12 cellular contexts compared by ENCODE assay signal in the genomic region with DNA sequence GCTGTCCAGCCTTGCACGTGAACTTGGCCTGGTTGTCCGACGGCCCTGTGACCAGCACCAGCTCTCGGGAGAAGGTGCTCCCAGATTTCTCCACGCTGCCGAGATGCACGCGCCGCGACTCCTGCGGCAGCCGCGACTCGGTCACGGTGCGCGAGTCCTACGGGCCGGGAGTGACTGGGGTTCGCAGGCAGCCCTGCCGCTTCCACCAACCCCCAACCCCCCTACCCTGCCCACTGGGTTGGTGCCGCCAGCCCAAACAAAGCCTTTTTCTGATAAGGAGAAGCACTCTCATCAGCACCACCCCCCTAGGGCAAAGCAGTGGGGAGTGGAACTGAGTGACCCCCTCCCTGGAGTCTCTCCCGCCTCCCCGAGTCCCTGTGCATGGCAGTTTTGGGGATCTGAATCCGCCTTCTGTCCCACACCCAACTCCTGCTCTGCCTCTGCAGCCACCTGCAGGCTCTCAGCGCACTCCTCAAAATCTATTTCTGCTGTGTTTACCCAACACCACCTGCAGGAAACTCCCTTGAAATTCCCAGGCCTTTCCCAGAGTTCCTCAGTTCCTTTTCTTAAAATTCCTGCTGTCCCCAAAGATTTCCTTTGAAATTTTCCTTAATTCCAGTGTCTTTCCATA. TPM values are rescaled to one million over a fixed set of nuclear protein-coding genes. Genes with fewer than 3 reads are reported as not detected.
A peak's percentile ranks its signal among the peaks of the same experiment; 100 is the strongest.
DNase-seq lines count a peak whose midpoint lies in the region; ATAC-seq and TF ChIP-seq lines count a peak whose summit lies in the region.
"Had no signal": no experiment of that assay in that cellular context is flagged by ENCODE, and none has a peak within 500 bp of the region (broad histone marks: within the 10 kb centered on the region; RNA-seq: fewer than 3 reads in every experiment).

No MANE protein-coding gene starts in this region.

- DNase-seq in CD4-positive, alpha-beta memory T cell = no peak
- DNase-seq in activated naive CD4-positive, alpha-beta T cell treated with anti-CD3 and anti-CD28 coated beads, Interleukin-2, amount 50 U/mL, for 72 hours (ENCODE audit: low spot score in 2 of 2) = no peak
- DNase-seq in left lung = peak in 1 of 2 donors; percentile 77
- no peak for DNase-seq in stimulated activated CD8-positive, alpha-beta memory T cell treated with anti-CD3 and anti-CD28 coated beads, Interleukin-4, amount 100 ng/mL, for 48 hours
- no peak for DNase-seq in central memory CD4-positive, alpha-beta T cell
- DNase-seq: brain microvascular endothelial cell; GDM1; stimulated activated CD4-positive, alpha-beta T cell treated with anti-CD3 and anti-CD28 coated beads, Interleukin-2, amount 100 ng/mL, for 48 hours had no signal

- no peaks in the 10 kb centered on the region for H3K9me3 ChIP-seq in CD4-positive, alpha-beta memory T cell (ENCODE audit: control insufficient read depth in 1 of 2, low read length in 2 of 2)
- no peaks in the 10 kb centered on the region for H3K9me3 ChIP-seq in HUES64 (ENCODE audit: insufficient read depth, low read depth, low read length)
- no peaks in the 10 kb centered on the region for H3K9me3 ChIP-seq in left lung

- no peaks in the 10 kb centered on the region for H3K36me3 ChIP-seq in CD4-positive, alpha-beta memory T cell (ENCODE audit: insufficient read depth, low read length)
- H3K36me3 ChIP-seq in HUES64 (ENCODE audit: insufficient read depth, low read length) (no peaks in the 10 kb centered on the region), left lung (no peaks in the 10 kb centered on the region)
- H3K36me3 ChIP-seq: brain microvascular endothelial cell had no signal

- no peak overlapping the region for H3K9ac ChIP-seq in HUES64 (ENCODE audit: low read depth, low read length)

- 5% methylated on average over 26 of the region's 26 CpGs for WGBS in HUES64

- H3K27me3 ChIP-seq in CD4-positive, alpha-beta memory T cell (ENCODE audit: insufficient read depth, low read length) = peaks cover 33% of the 10 kb centered on the region
- H3K27me3 ChIP-seq in HUES64 (ENCODE audit: insufficient read depth, low read length) (peaks cover 87% of the 10 kb centered on the region), left lung (peaks cover 36 to 100% of the 10 kb centered on the region in 2 donors)

- H3K27ac Mint-ChIP-seq in CD4-positive, alpha-beta memory T cell = peak overlapping the region in 1 of 7 donors; percentile 35
- no peak overlapping the region for H3K27ac Mint-ChIP-seq in activated naive CD4-positive, alpha-beta T cell treated with anti-CD3 and anti-CD28 coated beads, Interleukin-2, amount 50 U/mL, for 72 hours

- no peak overlapping the region for H3K27ac ChIP-seq in CD4-positive, alpha-beta memory T cell (ENCODE audit: low read depth, low read length)
- H3K27ac ChIP-seq in HUES64 (ENCODE audit: low read depth, low read length) (no peak overlapping the region), left lung (no peak overlapping the region)
- H3K27ac ChIP-seq: brain microvascular endothelial cell had no signal

- peak; percentile 24 to 34 for ATAC-seq in activated naive CD4-positive, alpha-beta T cell treated with anti-CD3 and anti-CD28 coated beads, Interleukin-2, amount 50 U/mL, for 72 hours
- ATAC-seq in left lung (peak; percentile 64), GM18907 (IDR thresholded peaks at IDR 0.05; ENCODE audit: unreplicated experiment) (no peak), GM18498 (IDR thresholded peaks at IDR 0.05; ENCODE audit: unreplicated experiment) (no peak)

- H3K4me3 ChIP-seq in CD4-positive, alpha-beta memory T cell (ENCODE audit: low read length in 2 of 2) = no peak overlapping the region
- peak overlapping the region; percentile 55 for H3K4me3 ChIP-seq in HUES64 (ENCODE audit: low read length)
- H3K4me3 ChIP-seq in left lung = no peak overlapping the region

- intact Hi-C loops in CD4-positive, alpha-beta memory T cell (cut with micrococcal nuclease) = no loop called here
- intact Hi-C loops in left lung (cut with DNase I) = no loop called here

- H3K4me3 Mint-ChIP-seq in CD4-positive, alpha-beta memory T cell = peak overlapping the region; percentile 13 to 77 (median 54)

- peaks cover 7 to 30% (median 20%) of the 10 kb centered on the region in 4 donors for H3K4me1 Mint-ChIP-seq in CD4-positive, alpha-beta memory T cell

- H3K4me1 ChIP-seq in CD4-positive, alpha-beta memory T cell (ENCODE audit: insufficient read depth, low read length) = peaks cover 14% of the 10 kb centered on the region
- H3K4me1 ChIP-seq in HUES64 (ENCODE audit: insufficient read depth, low read length) (no peaks in the 10 kb centered on the region; the same call in 1 of the 2 replicates), left lung (peaks cover 4 to 16% of the 10 kb centered on the region in 2 donors)

- H3K27me3 Mint-ChIP-seq in CD4-positive, alpha-beta memory T cell = peaks cover 42 to 61% of the 10 kb centered on the region in 2 donors

- H3K36me3 Mint-ChIP-seq in CD4-positive, alpha-beta memory T cell = peaks cover 0 to 8% of the 10 kb centered on the region in 2 donors
- peaks cover 0 to 32% of the 10 kb centered on the region in 2 donors for H3K36me3 Mint-ChIP-seq in activated naive CD4-positive, alpha-beta T cell treated with anti-CD3 and anti-CD28 coated beads, Interleukin-2, amount 50 U/mL, for 72 hours

- CTCF ChIA-PET in CD4-positive, alpha-beta memory T cell (lab: Charles Lee; ENCODE audit: partially characterized antibody) = no interaction called here

- POLR2A ChIA-PET in CD4-positive, alpha-beta memory T cell (lab: Charles Lee; ENCODE audit: partially characterized antibody) = no interaction called here

- peaks cover 0 to 9% (median 5%) of the 10 kb centered on the region in 8 donors for H3K9me3 Mint-ChIP-seq in CD4-positive, alpha-beta memory T cell
- peaks cover 9% of the 10 kb centered on the region in 2 donors for H3K9me3 Mint-ChIP-seq in activated naive CD4-positive, alpha-beta T cell treated with anti-CD3 and anti-CD28 coated beads, Interleukin-2, amount 50 U/mL, for 72 hours

- no peak for TF ChIP-seq CTCF in left lung (IDR thresholded peaks at IDR 0.05)

RNA-seq across cellular contexts. Expression of a gene that starts 6.2 kb away (rescaled TPM):
- not detected for total RNA-seq in CD4-positive, alpha-beta memory T cell
- polyA plus RNA-seq in CD4-positive, alpha-beta memory T cell = not detected
- polyA plus RNA-seq in HUES64 (2013, experiment 1 of 2) = not detected
- polyA plus RNA-seq in HUES64 (2013, experiment 2 of 2) = 0.57 TPM
- total RNA-seq in activated naive CD4-positive, alpha-beta T cell treated with anti-CD3 and anti-CD28 coated beads, Interleukin-2, amount 50 U/mL, for 72 hours = under 1 TPM in 1 of 2 donors, not detected in 1; 0.10 TPM
- under 1 TPM in 1 of 2 donors, not detected in 1; 0.08 TPM for total RNA-seq in left lung

RNA-seq across cellular contexts. Expression of a gene that starts 10.6 kb away (rescaled TPM):
- total RNA-seq in CD4-positive, alpha-beta memory T cell = not detected
- polyA plus RNA-seq in CD4-positive, alpha-beta memory T cell = under 1 TPM in 1 of 2 donors, not detected in 1; 0.08 TPM
- polyA plus RNA-seq in HUES64 (2013, experiment 1 of 2) = 2.0 TPM
- 2.3 TPM for polyA plus RNA-seq in HUES64 (2013, experiment 2 of 2)
- 1 to 10 TPM; 1.2 to 3.3 TPM for total RNA-seq in activated naive CD4-positive, alpha-beta T cell treated with anti-CD3 and anti-CD28 coated beads, Interleukin-2, amount 50 U/mL, for 72 hours
- total RNA-seq in left lung = under 1 TPM in 1 of 2 donors, not detected in 1; 0.08 TPM

RNA-seq across cellular contexts. Expression of a gene that starts 22.2 kb away (rescaled TPM):
- total RNA-seq in CD4-positive, alpha-beta memory T cell = not detected
- polyA plus RNA-seq in CD4-positive, alpha-beta memory T cell = under 1 TPM in 1 of 2 donors, not detected in 1; 0.70 TPM
- polyA plus RNA-seq in HUES64 (2013, experiment 1 of 2) = 43.3 TPM
- 75.3 TPM for polyA plus RNA-seq in HUES64 (2013, experiment 2 of 2)
- total RNA-seq in activated naive CD4-positive, alpha-beta T cell treated with anti-CD3 and anti-CD28 coated beads, Interleukin-2, amount 50 U/mL, for 72 hours = 1 to 10 TPM; 2.9 to 9.3 TPM
- total RNA-seq in left lung = 1 to 10 TPM; 3.0 to 8.6 TPM

RNA-seq across cellular contexts. Expression of a gene that starts 33.5 kb away (rescaled TPM):
- not detected for total RNA-seq in CD4-positive, alpha-beta memory T cell
- not detected for polyA plus RNA-seq in CD4-positive, alpha-beta memory T cell
- not detected for polyA plus RNA-seq in HUES64 (2013, experiment 1 of 2)
- not detected for polyA plus RNA-seq in HUES64 (2013, experiment 2 of 2)
- not detected for total RNA-seq in activated naive CD4-positive, alpha-beta T cell treated with anti-CD3 and anti-CD28 coated beads, Interleukin-2, amount 50 U/mL, for 72 hours
- total RNA-seq in left lung = not detected
- total RNA-seq: kidney epithelial cell had no signal

RNA-seq across cellular contexts. Expression of a gene that starts 54.2 kb away (rescaled TPM):
- 10 to 100 TPM; 36.6 to 50.0 TPM for total RNA-seq in CD4-positive, alpha-beta memory T cell
- polyA plus RNA-seq in CD4-positive, alpha-beta memory T cell = 1 to 10 TPM; 1.3 to 7.1 TPM
- polyA plus RNA-seq in HUES64 (2013, experiment 1 of 2) = 5.6 TPM
- polyA plus RNA-seq in HUES64 (2013, experiment 2 of 2) = 5.6 TPM
- total RNA-seq in activated naive CD4-positive, alpha-beta T cell treated with anti-CD3 and anti-CD28 coated beads, Interleukin-2, amount 50 U/mL, for 72 hours = 100 to 1,000 TPM in 1 of 2 donors, 10 to 100 TPM in 1; 58.9 to 144 TPM
- total RNA-seq in left lung = 10 to 100 TPM; 11.8 to 19.1 TPM

Comparison
In these comparisons a context has a peak if more than half of its experiments do, and no peak if none do; other contexts are left out.
1. ATAC-seq: peak in activated naive CD4-positive, alpha-beta T cell treated with anti-CD3 and anti-CD28 coated beads, Interleukin-2, amount 50 U/mL, for 72 hours (2 of 2) and left lung (single experiment); none in GM18907 (single experiment) and GM18498 (single experiment).